Comparison of ENCODE assay signal across 20 cellular contexts in the genomic region with DNA sequence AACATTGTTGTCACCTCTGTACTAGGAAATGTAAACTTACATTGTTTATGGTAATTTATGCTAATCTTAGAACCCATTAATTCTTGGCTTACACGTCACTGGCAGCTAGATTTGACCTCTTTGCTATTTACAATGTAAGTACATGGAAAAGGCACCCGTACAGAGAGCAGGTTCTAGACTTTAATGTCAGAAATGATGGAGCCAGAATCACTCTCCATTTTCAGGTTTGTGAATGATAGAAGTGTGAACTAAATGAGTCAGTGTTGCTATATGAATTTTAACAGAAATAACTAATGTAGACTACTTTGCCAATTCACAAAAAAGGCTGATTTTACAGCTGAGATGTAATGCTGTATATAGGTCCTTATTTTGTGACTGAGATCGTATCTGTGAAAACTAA.
DNase-seq lines count a peak whose midpoint lies in the region; ATAC-seq and TF ChIP-seq lines count a peak whose summit lies in the region.
"Had no signal": no experiment of that assay in that cellular context is flagged by ENCODE, and none has a peak within 500 bp of the region (broad histone marks: within the 10 kb centered on the region; RNA-seq: fewer than 3 reads in every experiment).

No MANE protein-coding gene starts in this region.

- no peak for TF ChIP-seq CTCF in activated CD8-positive, alpha-beta T cell treated with anti-CD3 and anti-CD28 coated beads for 36 hours (IDR thresholded peaks at IDR 0.05)
- TF ChIP-seq CTCF in CD4-positive, alpha-beta T cell (IDR thresholded peaks at IDR 0.05), result no peak
- no peak for TF ChIP-seq CTCF in upper lobe of left lung (IDR thresholded peaks at IDR 0.05)

- H3K27ac ChIP-seq in CD4-positive, alpha-beta T cell (ENCODE audit: low read depth, low read length), result no peak overlapping the region
- H3K27ac ChIP-seq in upper lobe of left lung, result no peak overlapping the region
- H3K27ac ChIP-seq in caudate nucleus (ENCODE audit: low read depth, low read length), result no peak overlapping the region
- H3K27ac ChIP-seq: A549 had no signal

- no peaks in the 10 kb centered on the region for H3K9me3 Mint-ChIP-seq in activated CD8-positive, alpha-beta T cell treated with anti-CD3 and anti-CD28 coated beads for 36 hours
- H3K9me3 Mint-ChIP-seq in activated CD8-positive, alpha-beta T cell treated with anti-CD3 and anti-CD28 coated beads, Interleukin-2, amount 10 ng/mL, durations not matched to agents 7 days and 5 days (ENCODE audit: insufficient read depth), result no peaks in the 10 kb centered on the region
- H3K9me3 Mint-ChIP-seq in CD4-positive, alpha-beta T cell, result no peaks in the 10 kb centered on the region
- H3K9me3 Mint-ChIP-seq in stimulated activated effector memory CD8-positive, alpha-beta T cell treated with anti-CD3 and anti-CD28 coated beads, Interleukin-12 subunit alpha, Interleukin-12 subunit beta, amount 100 ng/mL, for 72 hours, result no peaks in the 10 kb centered on the region

- WGBS in upper lobe of left lung, 2 donors, result 80 to 85% methylated on average over 3 of the region's 3 CpGs

- CTCF ChIA-PET in activated CD8-positive, alpha-beta T cell treated with anti-CD3 and anti-CD28 coated beads for 36 hours (lab: Charles Lee), result interaction anchor here (1.5 kb wide), 1 partner anchor 14 kb away, joined by 4 read pairs; no protein-coding TSS in a partner anchor
- CTCF ChIA-PET in activated CD8-positive, alpha-beta T cell treated with anti-CD3 and anti-CD28 coated beads, Interleukin-2, amount 10 ng/mL, durations not matched to agents 7 days and 5 days (lab: Charles Lee), result interaction anchor here (1.2 to 2.8 kb wide), 3 partner anchors 11 to 217 kb away, joined by 3 to 12 read pairs (median 3); no protein-coding TSS in a partner anchor
- CTCF ChIA-PET in CD4-positive, alpha-beta T cell (lab: Charles Lee), result no interaction called here

- peaks cover 0 to 12% (median 3%) of the 10 kb centered on the region in 4 donors for H3K4me1 ChIP-seq in upper lobe of left lung

- H3K27me3 Mint-ChIP-seq in activated CD8-positive, alpha-beta T cell treated with anti-CD3 and anti-CD28 coated beads for 36 hours, result no peaks in the 10 kb centered on the region
- no peaks in the 10 kb centered on the region for H3K27me3 Mint-ChIP-seq in activated CD8-positive, alpha-beta T cell treated with anti-CD3 and anti-CD28 coated beads, Interleukin-2, amount 10 ng/mL, durations not matched to agents 7 days and 5 days (ENCODE audit: low read depth)
- H3K27me3 Mint-ChIP-seq in CD4-positive, alpha-beta T cell, result no peaks in the 10 kb centered on the region
- no peaks in the 10 kb centered on the region for H3K27me3 Mint-ChIP-seq in T-helper 17 cell

- peak; percentile 57 for ATAC-seq in activated CD8-positive, alpha-beta T cell treated with anti-CD3 and anti-CD28 coated beads for 36 hours
- ATAC-seq in activated CD8-positive, alpha-beta T cell treated with anti-CD3 and anti-CD28 coated beads, Interleukin-2, amount 10 ng/mL, durations not matched to agents 7 days and 5 days, result no peak
- ATAC-seq in CD4-positive, alpha-beta T cell (ENCODE audit: poor library complexity), result no peak
- ATAC-seq in T-helper 17 cell (no peak), upper lobe of left lung (ENCODE audit: low FRiP score in 2 of 2) (no peak)
- peak; percentile 77 for ATAC-seq in stimulated activated effector memory CD8-positive, alpha-beta T cell treated with anti-CD3 and anti-CD28 coated beads, Interleukin-12 subunit alpha, Interleukin-12 subunit beta, amount 100 ng/mL, for 72 hours
- ATAC-seq: A549 had no signal

- H3K27ac Mint-ChIP-seq in activated CD8-positive, alpha-beta T cell treated with anti-CD3 and anti-CD28 coated beads for 36 hours, result no peak overlapping the region
- no peak overlapping the region for H3K27ac Mint-ChIP-seq in activated CD8-positive, alpha-beta T cell treated with anti-CD3 and anti-CD28 coated beads, Interleukin-2, amount 10 ng/mL, durations not matched to agents 7 days and 5 days
- H3K27ac Mint-ChIP-seq in CD4-positive, alpha-beta T cell, result peak overlapping the region; percentile 53
- H3K27ac Mint-ChIP-seq in T-helper 17 cell, result peak overlapping the region; percentile 83
- no peak overlapping the region for H3K27ac Mint-ChIP-seq in stimulated activated effector memory CD8-positive, alpha-beta T cell treated with anti-CD3 and anti-CD28 coated beads, Interleukin-12 subunit alpha, Interleukin-12 subunit beta, amount 100 ng/mL, for 72 hours
- H3K27ac Mint-ChIP-seq: B cell had no signal

- no peaks in the 10 kb centered on the region for H3K27me3 ChIP-seq in CD4-positive, alpha-beta T cell (ENCODE audit: control insufficient read depth, insufficient read depth, low read length)
- H3K27me3 ChIP-seq in upper lobe of left lung, result no peaks in the 10 kb centered on the region
- H3K27me3 ChIP-seq: MG63 had no signal

- TF ChIP-seq POLR2A in upper lobe of left lung (IDR thresholded peaks at IDR 0.05), result no peak

- peaks cover 3% of the 10 kb centered on the region for H3K36me3 Mint-ChIP-seq in activated CD8-positive, alpha-beta T cell treated with anti-CD3 and anti-CD28 coated beads for 36 hours (ENCODE audit: low read depth)
- no peaks in the 10 kb centered on the region for H3K36me3 Mint-ChIP-seq in activated CD8-positive, alpha-beta T cell treated with anti-CD3 and anti-CD28 coated beads, Interleukin-2, amount 10 ng/mL, durations not matched to agents 7 days and 5 days (ENCODE audit: low read depth)
- no peaks in the 10 kb centered on the region for H3K36me3 Mint-ChIP-seq in CD4-positive, alpha-beta T cell (ENCODE audit: low read depth)
- H3K36me3 Mint-ChIP-seq in T-helper 17 cell (ENCODE audit: low read depth), result peaks cover 4% of the 10 kb centered on the region
- no peaks in the 10 kb centered on the region for H3K36me3 Mint-ChIP-seq in stimulated activated effector memory CD8-positive, alpha-beta T cell treated with anti-CD3 and anti-CD28 coated beads, Interleukin-12 subunit alpha, Interleukin-12 subunit beta, amount 100 ng/mL, for 72 hours
- H3K36me3 Mint-ChIP-seq: CD14-positive monocyte had no signal

- no peaks in the 10 kb centered on the region for H3K9me3 ChIP-seq in CD4-positive, alpha-beta T cell (ENCODE audit: control insufficient read depth, low read length)
- H3K9me3 ChIP-seq in T-helper 17 cell (ENCODE audit: control insufficient read depth, low read length, poor library complexity, severe bottlenecking) (no peaks in the 10 kb centered on the region), upper lobe of left lung (no peaks in the 10 kb centered on the region)
- H3K9me3 ChIP-seq: A549, MG63 had no signal

- no peak overlapping the region for H3K4me3 Mint-ChIP-seq in activated CD8-positive, alpha-beta T cell treated with anti-CD3 and anti-CD28 coated beads for 36 hours
- no peak overlapping the region for H3K4me3 Mint-ChIP-seq in activated CD8-positive, alpha-beta T cell treated with anti-CD3 and anti-CD28 coated beads, Interleukin-2, amount 10 ng/mL, durations not matched to agents 7 days and 5 days
- H3K4me3 Mint-ChIP-seq in CD4-positive, alpha-beta T cell, result no peak overlapping the region
- H3K4me3 Mint-ChIP-seq in T-helper 17 cell, result no peak overlapping the region
- H3K4me3 Mint-ChIP-seq in stimulated activated effector memory CD8-positive, alpha-beta T cell treated with anti-CD3 and anti-CD28 coated beads, Interleukin-12 subunit alpha, Interleukin-12 subunit beta, amount 100 ng/mL, for 72 hours, result no peak overlapping the region
- H3K4me3 Mint-ChIP-seq: B cell, CD14-positive monocyte had no signal

- POLR2A ChIA-PET in activated CD8-positive, alpha-beta T cell treated with anti-CD3 and anti-CD28 coated beads for 36 hours (lab: Charles Lee), result interaction anchor here (0.6 kb wide), 1 partner anchor 138 kb away, joined by 3 read pairs; no protein-coding TSS in a partner anchor
- POLR2A ChIA-PET in activated CD8-positive, alpha-beta T cell treated with anti-CD3 and anti-CD28 coated beads, Interleukin-2, amount 10 ng/mL, durations not matched to agents 7 days and 5 days (lab: Charles Lee), result no interaction called here
- POLR2A ChIA-PET in CD4-positive, alpha-beta T cell (lab: Charles Lee), result no interaction called here

- H3K4me1 Mint-ChIP-seq in activated CD8-positive, alpha-beta T cell treated with anti-CD3 and anti-CD28 coated beads for 36 hours (ENCODE audit: low read depth), result peaks cover 49% of the 10 kb centered on the region
- peaks cover 38% of the 10 kb centered on the region for H3K4me1 Mint-ChIP-seq in activated CD8-positive, alpha-beta T cell treated with anti-CD3 and anti-CD28 coated beads, Interleukin-2, amount 10 ng/mL, durations not matched to agents 7 days and 5 days (ENCODE audit: low read depth)
- H3K4me1 Mint-ChIP-seq in CD4-positive, alpha-beta T cell (ENCODE audit: low read depth), result peaks cover 47% of the 10 kb centered on the region
- peaks cover 44% of the 10 kb centered on the region for H3K4me1 Mint-ChIP-seq in T-helper 17 cell
- peaks cover 31% of the 10 kb centered on the region for H3K4me1 Mint-ChIP-seq in stimulated activated effector memory CD8-positive, alpha-beta T cell treated with anti-CD3 and anti-CD28 coated beads, Interleukin-12 subunit alpha, Interleukin-12 subunit beta, amount 100 ng/mL, for 72 hours

- H3K36me3 ChIP-seq in upper lobe of left lung, result no peaks in the 10 kb centered on the region
- H3K36me3 ChIP-seq: MG63 had no signal

- intact Hi-C loops in activated CD8-positive, alpha-beta T cell treated with anti-CD3 and anti-CD28 coated beads for 36 hours (cut with micrococcal nuclease), result no loop called here
- intact Hi-C loops in CD4-positive, alpha-beta T cell (cut with DNase I, micrococcal nuclease), result loop anchor here in 1 of 2 experiments (10.0 kb wide), 1 partner anchor 298 kb away; no protein-coding TSS in a partner anchor

- no peak for TF ChIP-seq EP300 in upper lobe of left lung (IDR thresholded peaks at IDR 0.05)

- no peak for DNase-seq in activated CD8-positive, alpha-beta T cell treated with anti-CD3 and anti-CD28 coated beads for 36 hours
- DNase-seq in activated CD8-positive, alpha-beta T cell treated with anti-CD3 and anti-CD28 coated beads, Interleukin-2, amount 10 ng/mL, durations not matched to agents 7 days and 5 days, result no peak
- no peak for DNase-seq in CD4-positive, alpha-beta T cell
- DNase-seq in T-helper 17 cell, result no peak
- DNase-seq in stimulated activated effector memory CD8-positive, alpha-beta T cell treated with anti-CD3 and anti-CD28 coated beads, Interleukin-12 subunit alpha, Interleukin-12 subunit beta, amount 100 ng/mL, for 72 hours (ENCODE audit: low spot score in 2 of 2), result no peak
- no peak for DNase-seq in NCI-H446 treated with DMSO at 0.1 percent for 48 hours (lab: John Stamatoyannopoulos, UW)
- DNase-seq in upper lobe of left lung, result no peak
- DNase-seq in caudate nucleus (lab: John Stamatoyannopoulos, UW), result no peak
- DNase-seq: COR-L47, DMS79, MG63, NCI-H1417, NCI-H1694 treated with DMSO at 0.1 percent for 48 hours, NCI-H2081 treated with DMSO at 0.1 percent for 48 hours, NCI-H2171 treated with DMSO at 0.1 percent for 48 hours, NCI-H526, OCI-M1 had no signal

- no peak overlapping the region for H3K4me3 ChIP-seq in upper lobe of left lung
- H3K4me3 ChIP-seq: A549, MG63 had no signal

Comparison
In these comparisons a context has a peak if more than half of its experiments do, and no peak if none do; other contexts are left out.
1. ATAC-seq: peak in activated CD8-positive, alpha-beta T cell treated with anti-CD3 and anti-CD28 coated beads for 36 hours (single experiment) and stimulated activated effector memory CD8-positive, alpha-beta T cell treated with anti-CD3 and anti-CD28 coated beads, Interleukin-12 subunit alpha, Interleukin-12 subunit beta, amount 100 ng/mL, for 72 hours (single experiment); none in activated CD8-positive, alpha-beta T cell treated with anti-CD3 and anti-CD28 coated beads, Interleukin-2, amount 10 ng/mL, durations not matched to agents 7 days and 5 days (single experiment), CD4-positive, alpha-beta T cell (single experiment), T-helper 17 cell (single experiment) and upper lobe of left lung (0 of 2).
2. H3K27ac Mint-ChIP-seq: peak in CD4-positive, alpha-beta T cell (single experiment) and T-helper 17 cell (single experiment); none in activated CD8-positive, alpha-beta T cell treated with anti-CD3 and anti-CD28 coated beads for 36 hours (single experiment), activated CD8-positive, alpha-beta T cell treated with anti-CD3 and anti-CD28 coated beads, Interleukin-2, amount 10 ng/mL, durations not matched to agents 7 days and 5 days (single experiment) and stimulated activated effector memory CD8-positive, alpha-beta T cell treated with anti-CD3 and anti-CD28 coated beads, Interleukin-12 subunit alpha, Interleukin-12 subunit beta, amount 100 ng/mL, for 72 hours (single experiment).